Comparison of ENCODE assay signal across 32 cellular contexts in genomic region chr12:12686925-12687324, GRCh38. TPM values are rescaled to one million over a fixed set of nuclear protein-coding genes. Genes with fewer than 3 reads are reported as not detected.
DNase-seq lines count a peak whose midpoint lies in the region; ATAC-seq and TF ChIP-seq lines count a peak whose summit lies in the region.
"Had no signal": no experiment of that assay in that cellular context is flagged by ENCODE, and none has a peak within 500 bp of the region (broad histone marks: within the 10 kb centered on the region; RNA-seq: fewer than 3 reads in every experiment).

No MANE protein-coding gene starts in this region.

- H2AFZ ChIP-seq in osteoblast (ENCODE audit: low read length): no peak overlapping the region

- no peak overlapping the region for H3K27ac Mint-ChIP-seq in naive thymus-derived CD8-positive, alpha-beta T cell
- H3K27ac Mint-ChIP-seq: activated CD4-positive, alpha-beta T cell treated with anti-CD3 and anti-CD28 coated beads for 36 hours; CD8-positive, alpha-beta T cell; endodermal cell; stimulated activated naive CD8-positive, alpha-beta T cell treated with anti-CD3 and anti-CD28 coated beads, Interleukin-15, Interleukin-2, amounts not matched to agents 100 ng/mL and 50 ng/mL, for 24 hours; T-cell had no signal

- H3K27me3 ChIP-seq in BJ (ENCODE audit: control insufficient read depth, insufficient read depth, low read length) (no peaks in the 10 kb centered on the region), osteoblast (ENCODE audit: insufficient read depth, low read length) (no peaks in the 10 kb centered on the region)
- H3K27me3 ChIP-seq: heart right ventricle, right lobe of liver, thyroid gland had no signal

- no peaks in the 10 kb centered on the region for H3K9me3 ChIP-seq in osteoblast (ENCODE audit: low read depth, low read length)
- H3K9me3 ChIP-seq: heart right ventricle, right lobe of liver, thyroid gland had no signal

- no peak for ATAC-seq in GM18502 (IDR thresholded peaks at IDR 0.05; ENCODE audit: poor library complexity, unreplicated experiment)
- no peak for ATAC-seq in naive thymus-derived CD8-positive, alpha-beta T cell
- ATAC-seq: activated CD4-positive, alpha-beta T cell treated with anti-CD3 and anti-CD28 coated beads for 36 hours; activated T-cell treated with anti-CD3 and anti-CD28 coated beads, Interleukin-2, amount 50 U/mL, for 4 hours; CD8-positive, alpha-beta T cell; heart right ventricle; left lobe of liver; Panc1; right lobe of liver; T-cell had no signal

- no peaks in the 10 kb centered on the region for H3K27me3 Mint-ChIP-seq in naive thymus-derived CD8-positive, alpha-beta T cell
- H3K27me3 Mint-ChIP-seq: activated CD4-positive, alpha-beta T cell treated with anti-CD3 and anti-CD28 coated beads for 36 hours; stimulated activated naive CD8-positive, alpha-beta T cell treated with anti-CD3 and anti-CD28 coated beads, Interleukin-15, Interleukin-2, amounts not matched to agents 100 ng/mL and 50 ng/mL, for 24 hours; T-cell had no signal

- H3K79me2 ChIP-seq in osteoblast (ENCODE audit: insufficient read depth, low read length): no peaks in the 10 kb centered on the region

- H3K36me3 Mint-ChIP-seq in naive thymus-derived CD8-positive, alpha-beta T cell: no peaks in the 10 kb centered on the region
- H3K36me3 Mint-ChIP-seq: CD8-positive, alpha-beta T cell had no signal

- DNase-seq in BJ (ENCODE audit: low read depth) (peak; percentile 26), LHCN-M2 (ENCODE audit: low read depth) (peak; percentile 54), fibroblast of peridontal ligament (ENCODE audit: extremely low read depth) (peak; percentile 78), osteoblast (ENCODE audit: insufficient read length, low spot score, missing footprints) (no peak), KG1 (lab: John Stamatoyannopoulos, UW) (no peak), mesenteric fat pad (ENCODE audit: low spot score) (no peak)
- DNase-seq in naive thymus-derived CD8-positive, alpha-beta T cell: no peak
- DNase-seq: activated CD4-positive, alpha-beta T cell treated with anti-CD3 and anti-CD28 coated beads for 36 hours; activated CD8-positive, alpha-beta memory T cell treated with anti-CD3 and anti-CD28 coated beads for 24 hours; activated naive CD4-positive, alpha-beta T cell; activated T-cell treated with anti-CD3 and anti-CD28 coated beads, Interleukin-2, amount 50 U/mL, for 4 hours; AML-193; CD8-positive, alpha-beta T cell; endodermal cell; GOT3; heart right ventricle; midbrain; MV-4-11; NCI-H146; NCI-H524; right lobe of liver; SHP77 treated with DMSO at 0.1 percent for 48 hours; T-cell; thyroid gland had no signal

- no peak for TF ChIP-seq CTCF in BJ (IDR thresholded peaks at IDR 0.05; ENCODE audit: insufficient read depth, low read depth, low read length)
- TF ChIP-seq CTCF in osteoblast (IDR thresholded peaks at IDR 0.05; ENCODE audit: extremely low read depth, low read depth, low read length): no peak

- H3K9me3 Mint-ChIP-seq in naive thymus-derived CD8-positive, alpha-beta T cell: no peaks in the 10 kb centered on the region
- H3K9me3 Mint-ChIP-seq: activated T-cell treated with anti-CD3 and anti-CD28 coated beads, Interleukin-2, amount 50 U/mL, for 4 hours; CD8-positive, alpha-beta T cell; endodermal cell; nephron; stimulated activated naive CD8-positive, alpha-beta T cell treated with anti-CD3 and anti-CD28 coated beads, Interleukin-15, Interleukin-2, amounts not matched to agents 100 ng/mL and 50 ng/mL, for 24 hours; T-cell had no signal

- H3K4me1 ChIP-seq in osteoblast (ENCODE audit: insufficient read depth, low read length): peaks cover 13% of the 10 kb centered on the region
- H3K4me1 ChIP-seq: right lobe of liver, thyroid gland had no signal

- H3K36me3 ChIP-seq in BJ (ENCODE audit: control insufficient read depth, insufficient read depth, low read length) (no peaks in the 10 kb centered on the region), osteoblast (ENCODE audit: insufficient read depth, low read length) (no peaks in the 10 kb centered on the region)
- H3K36me3 ChIP-seq: heart right ventricle, right lobe of liver, thyroid gland had no signal

- no peaks in the 10 kb centered on the region for H4K20me1 ChIP-seq in osteoblast (ENCODE audit: insufficient read depth, low read length)

- no peak overlapping the region for H3K27ac ChIP-seq in osteoblast (ENCODE audit: low read depth, low read length)
- H3K27ac ChIP-seq: heart right ventricle, right lobe of liver, thyroid gland had no signal

- H3K4me2 ChIP-seq in osteoblast (ENCODE audit: insufficient read depth, low read length): peak overlapping the region; percentile 22

- H3K4me3 ChIP-seq in BJ (ENCODE audit: low read depth, low read length): no peak overlapping the region
- no peak overlapping the region for H3K4me3 ChIP-seq in osteoblast (ENCODE audit: insufficient read depth, low read length)
- H3K4me3 ChIP-seq: heart right ventricle, right lobe of liver, thyroid gland had no signal

- POLR2A ChIA-PET in BJ (lab: Charles Lee): no interaction called here
- POLR2A ChIA-PET in naive thymus-derived CD8-positive, alpha-beta T cell (lab: Charles Lee): interaction anchor here (0.7 kb wide), 1 partner anchor 18 kb away, joined by 3 read pairs; no protein-coding TSS in a partner anchor

- CTCF ChIA-PET in BJ (lab: Yijun Ruan, JAX): interaction anchor here (0.8 kb wide), 1 partner anchor 41 kb away, joined by 3 read pairs; no protein-coding TSS in a partner anchor

- H3K4me1 Mint-ChIP-seq in naive thymus-derived CD8-positive, alpha-beta T cell: peaks cover 0 to 14% (median 10%) of the 10 kb centered on the region in 4 donors

- H3K4me3 Mint-ChIP-seq in naive thymus-derived CD8-positive, alpha-beta T cell: no peak overlapping the region
- H3K4me3 Mint-ChIP-seq: activated CD4-positive, alpha-beta T cell treated with anti-CD3 and anti-CD28 coated beads for 36 hours; activated T-cell treated with anti-CD3 and anti-CD28 coated beads, Interleukin-2, amount 50 U/mL, for 4 hours; CD8-positive, alpha-beta T cell; endodermal cell; nephron; stimulated activated naive CD8-positive, alpha-beta T cell treated with anti-CD3 and anti-CD28 coated beads, Interleukin-15, Interleukin-2, amounts not matched to agents 100 ng/mL and 50 ng/mL, for 24 hours; T-cell had no signal

RNA-seq across cellular contexts. Expression of gene GPR19, which starts 9.1 kb away (rescaled TPM):
- 0.42 and 0.60 TPM in 2 replicates for polyA plus RNA-seq in BJ (2011; rRNA removed)
- polyA minus RNA-seq in BJ (2011; rRNA and poly(A)+ RNA removed): 0.21 and 0.57 TPM in 2 replicates
- 0.34 and 0.64 TPM in 2 replicates for total RNA-seq in LHCN-M2 (2014; rRNA removed)
- 0.09 TPM for polyA plus RNA-seq in LHCN-M2 (2012)
- total RNA-seq in osteoblast: under 0.01 and 0.36 TPM in 2 replicates
- total RNA-seq in naive thymus-derived CD8-positive, alpha-beta T cell: 1 to 10 TPM; 1.3 to 1.9 TPM
- under 1 TPM in 2 of 3 donors, not detected in 1; 0.47 to 0.51 TPM for polyA plus RNA-seq in naive thymus-derived CD8-positive, alpha-beta T cell
- total RNA-seq in mesenteric fat pad: not detected
- total RNA-seq: cardiac septum, fibroblast of lung, posterior vena cava, thyroid gland had no signal

RNA-seq across cellular contexts. Expression of gene CDKN1B, which starts 30.2 kb away (rescaled TPM):
- 19.7 and 21.7 TPM in 2 replicates for polyA plus RNA-seq in BJ (2011; rRNA removed)
- 11.6 and 17.5 TPM in 2 replicates for polyA minus RNA-seq in BJ (2011; rRNA and poly(A)+ RNA removed)
- total RNA-seq in LHCN-M2 (2014; rRNA removed): 21.2 and 27.4 TPM in 2 replicates
- 9.2 TPM for polyA plus RNA-seq in LHCN-M2 (2012)
- 44.5 and 52.8 TPM in 2 replicates for total RNA-seq in osteoblast
- total RNA-seq in naive thymus-derived CD8-positive, alpha-beta T cell: 100 to 1,000 TPM; 161 TPM
- polyA plus RNA-seq in naive thymus-derived CD8-positive, alpha-beta T cell: 10 to 100 TPM in 2 of 3 donors, 1 to 10 TPM in 1; 8.3 to 26.9 (median 20.6) TPM
- 28.9 TPM for total RNA-seq in mesenteric fat pad

Comparison
In these comparisons a context has a peak if more than half of its experiments do, and no peak if none do; other contexts are left out.
1. DNase-seq: peak in BJ (single experiment), LHCN-M2 (single experiment) and fibroblast of peridontal ligament (single experiment); none in osteoblast (single experiment), KG1 (single experiment), naive thymus-derived CD8-positive, alpha-beta T cell (0 of 10) and mesenteric fat pad (single experiment).